In genomic region chr14:71116206-71117122, GRCh38 we compare ENCODE assay signal across 16 cellular contexts.
DNase-seq lines count a peak whose midpoint lies in the region; FAIRE-seq lines count a peak whose summit lies in the region.
"Had no signal": no experiment of that assay in that cellular context is flagged by ENCODE, and none has a peak within 500 bp of the region (broad histone marks: within the 10 kb centered on the region; RNA-seq: fewer than 3 reads in every experiment).

No MANE protein-coding gene starts in this region.

- FAIRE-seq in small intestine (lab: Jason Lieb, UNC): no peak
- FAIRE-seq: bronchial epithelial cell, D721Med had no signal

- DNase-seq in activated CD4-positive, alpha-beta T cell treated with anti-CD3 and anti-CD28 coated beads, Interleukin-2, amount 10 ng/mL, durations not matched to agents 24 days and 14 days: peak; percentile 46
- DNase-seq in activated CD4-positive, alpha-beta T cell treated with anti-CD3 and anti-CD28 coated beads for 1 hour: no peak
- peak; percentile 17 for DNase-seq in HT-29 (ENCODE audit: low spot score)
- no peak for DNase-seq in epithelial cell of prostate (ENCODE audit: low read depth, low spot score)
- DNase-seq in small intestine: peak; percentile 88
- no peak for DNase-seq in head of caudate nucleus
- no peak for DNase-seq in activated CD4-positive, alpha-beta T cell treated with anti-CD3 and anti-CD28 coated beads for 48 hours
- DNase-seq in activated CD4-positive, alpha-beta T cell treated with anti-CD3 and anti-CD28 coated beads for 4 hours: no peak
- DNase-seq: 8988T; naive thymus-derived CD8-positive, alpha-beta T cell; NCI-H510A had no signal

- no peak overlapping the region for H3K27ac Mint-ChIP-seq in activated CD4-positive, alpha-beta T cell treated with anti-CD3 and anti-CD28 coated beads, Interleukin-2, amount 10 ng/mL, durations not matched to agents 24 days and 14 days

- H3K27ac ChIP-seq in epithelial cell of prostate: peak overlapping the region; percentile 91
- H3K27ac ChIP-seq in small intestine (ENCODE audit: low read depth in 1 of 2, low read length in 1 of 2): peak overlapping the region; percentile 44 to 68
- H3K27ac ChIP-seq: HL-60, skin epidermis, tibial nerve had no signal

- intact Hi-C loops in activated CD4-positive, alpha-beta T cell treated with anti-CD3 and anti-CD28 coated beads, Interleukin-2, amount 10 ng/mL, durations not matched to agents 24 days and 14 days (cut with micrococcal nuclease): no loop called here
- intact Hi-C loops in head of caudate nucleus (cut with DNase I): no loop called here

- no peaks in the 10 kb centered on the region for H3K9me3 Mint-ChIP-seq in activated CD4-positive, alpha-beta T cell treated with anti-CD3 and anti-CD28 coated beads, Interleukin-2, amount 10 ng/mL, durations not matched to agents 24 days and 14 days
- H3K9me3 Mint-ChIP-seq: naive thymus-derived CD8-positive, alpha-beta T cell had no signal

- H3K36me3 ChIP-seq in small intestine (ENCODE audit: control insufficient read depth in 2 of 2, insufficient read depth in 2 of 2, low read length in 2 of 2): no peaks in the 10 kb centered on the region

- no peak overlapping the region for H3K4me3 ChIP-seq in small intestine (ENCODE audit: low read depth in 1 of 2, low read length in 2 of 2)
- H3K4me3 ChIP-seq: skin epidermis, tibial nerve had no signal

- H3K36me3 Mint-ChIP-seq in activated CD4-positive, alpha-beta T cell treated with anti-CD3 and anti-CD28 coated beads, Interleukin-2, amount 10 ng/mL, durations not matched to agents 24 days and 14 days (ENCODE audit: low read depth): peaks cover 37% of the 10 kb centered on the region

- 15 to 63% (median 38%) methylated on average over 12 of the region's 12 CpGs for WGBS in small intestine, 3 donors

- H3K27me3 ChIP-seq in small intestine (ENCODE audit: control insufficient read depth in 2 of 2, insufficient read depth in 2 of 2, low read length in 2 of 2): no peaks in the 10 kb centered on the region
- H3K27me3 ChIP-seq: tibial nerve had no signal

- peaks cover 12% of the 10 kb centered on the region for H3K4me1 Mint-ChIP-seq in activated CD4-positive, alpha-beta T cell treated with anti-CD3 and anti-CD28 coated beads, Interleukin-2, amount 10 ng/mL, durations not matched to agents 24 days and 14 days

- H3K9me3 ChIP-seq in small intestine (ENCODE audit: control insufficient read depth, low read depth): no peaks in the 10 kb centered on the region

- H3K4me3 Mint-ChIP-seq in activated CD4-positive, alpha-beta T cell treated with anti-CD3 and anti-CD28 coated beads, Interleukin-2, amount 10 ng/mL, durations not matched to agents 24 days and 14 days: no peak overlapping the region
- H3K4me3 Mint-ChIP-seq: naive thymus-derived CD8-positive, alpha-beta T cell had no signal

- no peaks in the 10 kb centered on the region for H3K27me3 Mint-ChIP-seq in activated CD4-positive, alpha-beta T cell treated with anti-CD3 and anti-CD28 coated beads, Interleukin-2, amount 10 ng/mL, durations not matched to agents 24 days and 14 days
- H3K27me3 Mint-ChIP-seq: naive thymus-derived CD8-positive, alpha-beta T cell had no signal

- peaks cover 3 to 4% of the 10 kb centered on the region in 2 donors for H3K4me1 ChIP-seq in small intestine (ENCODE audit: control insufficient read depth in 2 of 2, insufficient read depth in 1 of 2, low read depth in 1 of 2, low read length in 1 of 2)

Comparison
In these comparisons a context has a peak if more than half of its experiments do, and no peak if none do; other contexts are left out.
1. DNase-seq: peak in activated CD4-positive, alpha-beta T cell treated with anti-CD3 and anti-CD28 coated beads, Interleukin-2, amount 10 ng/mL, durations not matched to agents 24 days and 14 days (single experiment), HT-29 (single experiment) and small intestine (single experiment); none in activated CD4-positive, alpha-beta T cell treated with anti-CD3 and anti-CD28 coated beads for 1 hour (single experiment), epithelial cell of prostate (single experiment), head of caudate nucleus (0 of 42), activated CD4-positive, alpha-beta T cell treated with anti-CD3 and anti-CD28 coated beads for 48 hours (single experiment) and activated CD4-positive, alpha-beta T cell treated with anti-CD3 and anti-CD28 coated beads for 4 hours (0 of 2).